8 cellular contexts compared by ENCODE assay signal in genomic region chr1:211698161-211699026, GRCh38. TPM values are rescaled to one million over a fixed set of nuclear protein-coding genes. Genes with fewer than 3 reads are reported as not detected.
A peak's percentile ranks its signal among the peaks of the same experiment; 100 is the strongest.
DNase-seq lines count a peak whose midpoint lies in the region; ATAC-seq and TF ChIP-seq lines count a peak whose summit lies in the region.

No MANE protein-coding gene starts in this region.

- H3K79me1 ChIP-seq in neuronal stem cell (ENCODE audit: low read depth, low read length) = no peaks in the 10 kb centered on the region

- H3K36me3 ChIP-seq in HUES6 (ENCODE audit: control insufficient read depth, insufficient read depth, low read length) = no peaks in the 10 kb centered on the region
- no peaks in the 10 kb centered on the region for H3K36me3 ChIP-seq in Peyer's patch
- no peaks in the 10 kb centered on the region for H3K36me3 ChIP-seq in neuronal stem cell (replicated peaks in 1 of 2; ENCODE audit: control insufficient read depth in 2 of 2, insufficient read depth in 2 of 2, low read length in 2 of 2)

- H3K9ac ChIP-seq in HUES6 (ENCODE audit: low read length) (no peak overlapping the region), neuronal stem cell (ENCODE audit: low read depth, low read length, poor library complexity) (no peak overlapping the region)

- H2BK120ac ChIP-seq in neuronal stem cell (ENCODE audit: low read depth, low read length) = no peak overlapping the region

- no peak overlapping the region for H3K23ac ChIP-seq in neuronal stem cell (ENCODE audit: low read depth, low read length, poor library complexity)

- no peak overlapping the region for H3K4ac ChIP-seq in neuronal stem cell (ENCODE audit: low read length)

- ATAC-seq in GM21390 (IDR thresholded peaks at IDR 0.05; ENCODE audit: unreplicated experiment) = peak; percentile 45

- TF ChIP-seq POLR2A in Peyer's patch (IDR thresholded peaks at IDR 0.05) = no peak

- no CpG with 5 or more reads among the region's 29 CpGs for WGBS in neuronal stem cell (ENCODE audit: extremely low coverage in 2 of 2, insufficient read length in 2 of 2, insufficient replicate concordance in 1 of 2), 2 donors

- H2BK15ac ChIP-seq in neuronal stem cell (ENCODE audit: low read length) = no peak overlapping the region

- H3K27ac ChIP-seq in HUES6 (ENCODE audit: low read depth, low read length) (no peak overlapping the region), Peyer's patch (peak overlapping the region in 1 of 4 donors; percentile 57), neuronal stem cell (replicated peaks; ENCODE audit: low read length) (no peak overlapping the region), substantia nigra (ENCODE audit: low read depth, low read length, poor library complexity, severe bottlenecking) (peak overlapping the region; percentile 78)

- no peak overlapping the region for H4K8ac ChIP-seq in neuronal stem cell (ENCODE audit: low read depth, low read length)

- H2AK5ac ChIP-seq in neuronal stem cell (ENCODE audit: low read depth, low read length) = no peak overlapping the region

- H3K4me3 ChIP-seq in HUES6 (ENCODE audit: low read depth, low read length) (peak overlapping the region; percentile 68), Peyer's patch (peak overlapping the region in 3 of 4 donors; percentile 16 to 35 (median 28)), foreskin fibroblast (ENCODE audit: low read depth in 1 of 2, low read length in 2 of 2) (no peak overlapping the region), neuronal stem cell (ENCODE audit: low read length in 2 of 2) (peak overlapping the region in 1 of 2 donors; percentile 22)

- H4K91ac ChIP-seq in neuronal stem cell (ENCODE audit: low read depth, low read length, poor library complexity) = no peak overlapping the region

- H3K27me3 ChIP-seq in HUES6 (ENCODE audit: control insufficient read depth, insufficient read depth, low read length) (peaks cover 8% of the 10 kb centered on the region), Peyer's patch (no peaks in the 10 kb centered on the region), neuronal stem cell (ENCODE audit: control insufficient read depth in 3 of 3, insufficient read depth in 3 of 3, low read depth in 1 of 3, low read length in 3 of 3) (peaks cover 0 to 47% (median 7%) of the 10 kb centered on the region in 3 experiments)

- H3K4me1 ChIP-seq in HUES6 (ENCODE audit: control insufficient read depth, insufficient read depth, low read length) (peaks cover 3% of the 10 kb centered on the region; the same call in 1 of the 2 replicates), Peyer's patch (peaks cover 0 to 14% (median 0%) of the 10 kb centered on the region in 4 donors), neuronal stem cell (ENCODE audit: control insufficient read depth in 2 of 2, insufficient read depth in 1 of 2, low read depth in 1 of 2, low read length in 2 of 2) (peaks cover 3 to 4% of the 10 kb centered on the region in 2 donors)

- peak overlapping the region; percentile 73 for H3K4me2 ChIP-seq in neuronal stem cell (ENCODE audit: insufficient read depth, low read length, poor library complexity, severe bottlenecking)

- H2BK12ac ChIP-seq in neuronal stem cell (ENCODE audit: low read length) = no peak overlapping the region

- TF ChIP-seq CTCF in Peyer's patch (IDR thresholded peaks at IDR 0.05) = peak; percentile 68 to 95 (median 93)
- TF ChIP-seq CTCF in foreskin fibroblast (IDR thresholded peaks at IDR 0.05; ENCODE audit: low read depth, low read length) = peak; percentile 95

- H3K9me3 ChIP-seq in HUES6 (ENCODE audit: control insufficient read depth, insufficient read depth, low read depth, low read length) (no peaks in the 10 kb centered on the region), Peyer's patch (no peaks in the 10 kb centered on the region), neuronal stem cell (replicated peaks in 1 of 2; ENCODE audit: control insufficient read depth in 2 of 2, insufficient read depth in 1 of 2, low read depth in 1 of 2, low read length in 2 of 2) (no peaks in the 10 kb centered on the region)

- peak; percentile 76 for DNase-seq in COLO829 (ENCODE audit: low spot score)
- DNase-seq in Peyer's patch = peak; percentile 85 to 91 (median 88)
- DNase-seq in activated T-helper 9 cell treated with anti-CD3 and anti-CD28 coated beads, Interleukin-2, amount 50 U/mL, for 16 hours (ENCODE audit: low read depth) = peak; percentile 63
- DNase-seq in foreskin fibroblast = peak; percentile 20 to 64
- peak; percentile 69 for DNase-seq in neuronal stem cell (ENCODE audit: low spot score)
- DNase-seq in substantia nigra (lab: John Stamatoyannopoulos, UW) = peak in 48 of 49 donors; percentile 24 to 88 (median 73)

- peak overlapping the region; percentile 74 for H2AFZ ChIP-seq in neuronal stem cell (ENCODE audit: low read length)

- H3K18ac ChIP-seq in neuronal stem cell (ENCODE audit: low read length) = no peak overlapping the region

- H2BK5ac ChIP-seq in neuronal stem cell (ENCODE audit: low read length) = no peak overlapping the region

- no peak overlapping the region for H3K14ac ChIP-seq in neuronal stem cell (ENCODE audit: low read length)

RNA-seq across cellular contexts. Expression of gene NEK2, which starts 23.0 kb away (rescaled TPM):
- total RNA-seq in Peyer's patch = 10 to 100 TPM in 1 of 4 donors, 1 to 10 TPM in 3; 1.7 to 14.9 (median 5.8) TPM
- polyA plus RNA-seq in neuronal stem cell (2013, experiment 1 of 2) = 35.5 TPM
- polyA plus RNA-seq in neuronal stem cell (2013, experiment 2 of 2) = 36.7 TPM

Comparison
In these comparisons a context has a peak if more than half of its experiments do, and no peak if none do; other contexts are left out.
1. H3K4me3 ChIP-seq: peak in HUES6 (single experiment) and Peyer's patch (3 of 4); none in foreskin fibroblast (0 of 2).
2. Peak in every context shown above with its lines, with median percentiles within 50 percentile points of each other: DNase-seq.